ENCODE assay signal across 26 cellular contexts in genomic region chr11:7595951-7596350, GRCh38.
DNase-seq lines count a peak whose midpoint lies in the region; TF ChIP-seq lines count a peak whose summit lies in the region.
"Had no signal": no experiment of that assay in that cellular context is flagged by ENCODE, and none has a peak within 500 bp of the region (broad histone marks: within the 10 kb centered on the region; RNA-seq: fewer than 3 reads in every experiment).

No MANE protein-coding gene starts in this region.

- H3K23me2 ChIP-seq in H9 (ENCODE audit: insufficient read length, low read depth, low read length, poor library complexity, severe bottlenecking), result no peaks in the 10 kb centered on the region

- no peak overlapping the region for H3K23ac ChIP-seq in H9 (ENCODE audit: insufficient read length, low read depth, low read length)

- no peak overlapping the region for H2AK5ac ChIP-seq in H9 (ENCODE audit: insufficient read length, low read length)

- no peak overlapping the region for H2AFZ ChIP-seq in H9 (ENCODE audit: low read length)

- H3K36me3 Mint-ChIP-seq in H9 (ENCODE audit: insufficient read depth in 1 of 3, low read depth in 3 of 3), result peaks cover 0 to 12% (median 2%) of the 10 kb centered on the region in 3 experiments; a peak in 6 of 7 replicates

- no peak overlapping the region for H3K4ac ChIP-seq in H9 (ENCODE audit: low read depth, low read length)

- H3K4me3 ChIP-seq in adipocyte (ENCODE audit: low read length), result no peak overlapping the region
- H3K4me3 ChIP-seq in muscle layer of colon (ENCODE audit: low read depth in 1 of 2, low read length in 2 of 2), result no peak overlapping the region
- no peak overlapping the region for H3K4me3 ChIP-seq in subcutaneous abdominal adipose tissue (ENCODE audit: low read depth in 1 of 5, low read length in 5 of 5)

- H3K27me3 ChIP-seq in H9 (ENCODE audit: insufficient read depth, low read length) (no peaks in the 10 kb centered on the region), adipocyte (replicated peaks; ENCODE audit: control insufficient read depth, insufficient read depth, low read length) (no peaks in the 10 kb centered on the region), muscle layer of colon (ENCODE audit: control insufficient read depth in 1 of 2, insufficient read depth in 2 of 2, low read length in 2 of 2) (no peaks in the 10 kb centered on the region), subcutaneous abdominal adipose tissue (ENCODE audit: control insufficient read depth in 5 of 5, insufficient read depth in 4 of 5, low read length in 5 of 5) (no peaks in the 10 kb centered on the region)
- H3K27me3 ChIP-seq: brain microvascular endothelial cell, neutrophil had no signal

- H3K36me3 ChIP-seq in adipocyte (ENCODE audit: control insufficient read depth, insufficient read depth, low read length, severe bottlenecking) (no peaks in the 10 kb centered on the region), muscle layer of colon (ENCODE audit: insufficient read depth, low read length) (no peaks in the 10 kb centered on the region), subcutaneous abdominal adipose tissue (ENCODE audit: control insufficient read depth in 5 of 5, insufficient read depth in 5 of 5, low read length in 5 of 5) (peaks cover 0 to 13% (median 10%) of the 10 kb centered on the region in 5 donors)
- H3K36me3 ChIP-seq: brain microvascular endothelial cell had no signal

- H3T11ph ChIP-seq in H9 (ENCODE audit: low read length), result no peak overlapping the region

- H2BK12ac ChIP-seq in H9 (ENCODE audit: insufficient read length, low read depth, low read length), result no peak overlapping the region

- H2BK120ac ChIP-seq in H9 (ENCODE audit: low read depth, low read length, poor library complexity, severe bottlenecking), result no peak overlapping the region

- H3K56ac ChIP-seq in H9 (ENCODE audit: insufficient read length, low read depth, low read length), result no peak overlapping the region

- H3K9ac ChIP-seq in H9 (ENCODE audit: extremely low read depth, insufficient read length, low read length) (no peak overlapping the region), adipocyte (ENCODE audit: low read length) (peak overlapping the region; percentile 43), muscle layer of colon (ENCODE audit: low read length) (no peak overlapping the region), subcutaneous abdominal adipose tissue (ENCODE audit: low read length in 5 of 5) (no peak overlapping the region)

- no peak overlapping the region for H2BK5ac ChIP-seq in H9 (ENCODE audit: insufficient read length, low read length)

- H3K4me1 Mint-ChIP-seq in H9, result peaks cover 60 to 70% of the 10 kb centered on the region in 2 experiments

- H3K27me3 Mint-ChIP-seq in H9 (ENCODE audit: low read depth), result no peaks in the 10 kb centered on the region
- H3K27me3 Mint-ChIP-seq: activated CD4-positive, alpha-beta memory T cell treated with anti-CD3 and anti-CD28 coated beads for 36 hours; activated naive CD4-positive, alpha-beta T cell treated with anti-CD3 and anti-CD28 coated beads, Interleukin-2, amount 10 ng/mL, durations not matched to agents 7 days and 5 days; IgD-negative memory B cell; memory B cell; T-helper 17 cell had no signal

- no CpG with 5 or more reads among the region's 2 CpGs for WGBS in H9 (ENCODE audit: extremely low coverage, insufficient read length, low lambda C conversion rate)

- H3K4me1 ChIP-seq in H9 (ENCODE audit: insufficient read depth, low read length) (peaks cover 4% of the 10 kb centered on the region; the same call in 1 of the 2 replicates), adipocyte (ENCODE audit: control insufficient read depth, insufficient read depth, low read length) (peaks cover 46% of the 10 kb centered on the region), muscle layer of colon (ENCODE audit: insufficient read depth, low read length) (no peaks in the 10 kb centered on the region), subcutaneous abdominal adipose tissue (ENCODE audit: control insufficient read depth in 5 of 5, insufficient read depth in 5 of 5, low read length in 5 of 5) (peaks cover 0 to 49% (median 33%) of the 10 kb centered on the region in 5 donors)

- no peak overlapping the region for H3K18ac ChIP-seq in H9 (ENCODE audit: insufficient read length, low read depth, low read length)

- H3K9me3 Mint-ChIP-seq in H9, result no peaks in the 10 kb centered on the region
- H3K9me3 Mint-ChIP-seq: activated CD4-positive, alpha-beta memory T cell treated with anti-CD3 and anti-CD28 coated beads for 36 hours; activated naive CD4-positive, alpha-beta T cell treated with anti-CD3 and anti-CD28 coated beads, Interleukin-2, amount 10 ng/mL, durations not matched to agents 7 days and 5 days; activated T-helper 1 cell treated with anti-CD3 and anti-CD28 coated beads, Interleukin-12 subunit alpha, Interleukin-12 subunit beta, Interleukin-2, Interleukin-4 antibody, amounts not matched to agents 30 ng/mL and 10 ng/mL and 1 ng/mL, durations not matched to agents 14 hours and 24 hours and 36 hours; IgD-negative memory B cell; memory B cell had no signal

- no peak overlapping the region for H3K4me3 Mint-ChIP-seq in H9
- H3K4me3 Mint-ChIP-seq: activated CD4-positive, alpha-beta memory T cell treated with anti-CD3 and anti-CD28 coated beads for 36 hours; activated naive CD4-positive, alpha-beta T cell treated with anti-CD3 and anti-CD28 coated beads, Interleukin-2, amount 10 ng/mL, durations not matched to agents 7 days and 5 days; activated T-helper 1 cell treated with anti-CD3 and anti-CD28 coated beads, Interleukin-12 subunit alpha, Interleukin-12 subunit beta, Interleukin-2, Interleukin-4 antibody, amounts not matched to agents 30 ng/mL and 10 ng/mL and 1 ng/mL, durations not matched to agents 14 hours and 24 hours and 36 hours; CD4-positive, CD25-positive, alpha-beta regulatory T cell; IgD-negative memory B cell; memory B cell; T-helper 17 cell had no signal

- H2BK20ac ChIP-seq in H9 (ENCODE audit: low read depth, low read length, poor library complexity, severe bottlenecking), result no peak overlapping the region

- no peaks in the 10 kb centered on the region for H4K20me1 ChIP-seq in H9 (ENCODE audit: control insufficient read depth, insufficient read depth, insufficient read length)

- no peak overlapping the region for H3K14ac ChIP-seq in H9 (ENCODE audit: insufficient read depth, low read length)

- no peak overlapping the region for H2BK15ac ChIP-seq in H9 (ENCODE audit: low read depth, low read length)

- H4K91ac ChIP-seq in H9 (ENCODE audit: insufficient read length, low read depth, low read length), result no peak overlapping the region

- peak overlapping the region in 2 of 3 experiments; percentile 75 to 99; a peak in 5 of 7 replicates for H3K27ac Mint-ChIP-seq in H9
- H3K27ac Mint-ChIP-seq: activated CD4-positive, alpha-beta memory T cell treated with anti-CD3 and anti-CD28 coated beads for 36 hours; activated naive CD4-positive, alpha-beta T cell treated with anti-CD3 and anti-CD28 coated beads, Interleukin-2, amount 10 ng/mL, durations not matched to agents 7 days and 5 days; activated T-helper 1 cell treated with anti-CD3 and anti-CD28 coated beads, Interleukin-12 subunit alpha, Interleukin-12 subunit beta, Interleukin-2, Interleukin-4 antibody, amounts not matched to agents 30 ng/mL and 10 ng/mL and 1 ng/mL, durations not matched to agents 14 hours and 24 hours and 36 hours; CD4-positive, CD25-positive, alpha-beta regulatory T cell; IgD-negative memory B cell; memory B cell had no signal

- no peak for DNase-seq in H9
- DNase-seq in adipocyte (ENCODE audit: low read depth), result no peak
- no peak for DNase-seq in activated CD8-positive, alpha-beta memory T cell treated with anti-CD3 and anti-CD28 coated beads for 24 hours
- DNase-seq in NCI-H187 (lab: John Stamatoyannopoulos, UW), result no peak
- no peak for DNase-seq in NCI-H1436 (lab: John Stamatoyannopoulos, UW)
- no peak for DNase-seq in activated naive CD4-positive, alpha-beta T cell treated with Interleukin-2 at 50 U/mL for 16 hours
- DNase-seq: activated CD4-positive, alpha-beta memory T cell treated with anti-CD3 and anti-CD28 coated beads for 36 hours; activated CD4-positive, alpha-beta T cell treated with anti-CD3 and anti-CD28 coated beads for 1 hour; activated CD8-positive, alpha-beta memory T cell treated with anti-CD3 and anti-CD28 coated beads, Interleukin-2, amount 50 U/mL, for 48 hours; activated naive CD4-positive, alpha-beta T cell treated with anti-CD3 and anti-CD28 coated beads, Interleukin-2, amount 10 ng/mL, durations not matched to agents 7 days and 5 days; amniotic stem cell; brain microvascular endothelial cell; Calu3; CD4-positive, CD25-positive, alpha-beta regulatory T cell; GDM1; NCI-H1048; NCI-H1694 treated with DMSO at 0.1 percent for 48 hours; OCI-M1; stimulated activated CD4-positive, alpha-beta T cell treated with anti-CD3 and anti-CD28 coated beads, Interleukin-4, amount 100 ng/mL, for 1 hour; T-helper 17 cell had no signal

- no peak overlapping the region for H4K5ac ChIP-seq in H9 (ENCODE audit: insufficient read length, low read depth, low read length)

- no peak overlapping the region for H4K8ac ChIP-seq in H9 (replicated peaks; ENCODE audit: insufficient read length, low read depth, low read length)

- no peaks in the 10 kb centered on the region for H3K79me2 ChIP-seq in H9 (ENCODE audit: insufficient read depth, low read length)

- H3K9me3 ChIP-seq in H9 (ENCODE audit: control insufficient read depth, low read depth, low read length) (no peaks in the 10 kb centered on the region), adipocyte (ENCODE audit: control insufficient read depth, low read length) (no peaks in the 10 kb centered on the region), muscle layer of colon (ENCODE audit: low read length) (no peaks in the 10 kb centered on the region), subcutaneous abdominal adipose tissue (ENCODE audit: control insufficient read depth in 5 of 5, low read length in 5 of 5) (no peaks in the 10 kb centered on the region)
- H3K9me3 ChIP-seq: neutrophil had no signal

- no peak for TF ChIP-seq CTCF in H9 (conservative IDR thresholded peaks at IDR 0.05)

- H3K4me2 ChIP-seq in H9 (ENCODE audit: insufficient read depth, insufficient read length, low read length), result no peak overlapping the region

- H3K27ac ChIP-seq in H9 (ENCODE audit: insufficient read length, low read depth, low read length) (no peak overlapping the region), muscle layer of colon (ENCODE audit: low read depth, low read length) (peak overlapping the region; percentile 7), subcutaneous abdominal adipose tissue (ENCODE audit: low read depth, low read length) (peak overlapping the region; percentile 57)
- H3K27ac ChIP-seq: brain microvascular endothelial cell, neutrophil had no signal

- H3K79me1 ChIP-seq in H9 (ENCODE audit: insufficient read depth, low read depth, low read length, poor library complexity, severe bottlenecking), result no peaks in the 10 kb centered on the region
